ENCODE assay signal across 9 cellular contexts in genomic region chrX:106039920-106040319, GRCh38. TPM values are rescaled to one million over a fixed set of nuclear protein-coding genes. Genes with fewer than 3 reads are reported as not detected.
DNase-seq lines count a peak whose midpoint lies in the region; FAIRE-seq and TF ChIP-seq lines count a peak whose summit lies in the region.
"Had no signal": no experiment of that assay in that cellular context is flagged by ENCODE, and none has a peak within 500 bp of the region (broad histone marks: within the 10 kb centered on the region; RNA-seq: fewer than 3 reads in every experiment).

No MANE protein-coding gene starts in this region.

- H3K79me2 ChIP-seq in H1 (ENCODE audit: control insufficient read depth in 1 of 2, insufficient read depth in 2 of 2, low read length in 2 of 2) (no peaks in the 10 kb centered on the region), neural progenitor cell (ENCODE audit: low read depth) (no peaks in the 10 kb centered on the region)

- no peaks in the 10 kb centered on the region for H3K27me3 ChIP-seq in H1 (replicated peaks in 1 of 4; ENCODE audit: control insufficient read depth in 3 of 4, extremely low read depth in 1 of 4, insufficient read depth in 3 of 4, low read length in 3 of 4)
- no peaks in the 10 kb centered on the region for H3K27me3 ChIP-seq in neural progenitor cell

- peaks cover 6% of the 10 kb centered on the region for H3K27me3 Mint-ChIP-seq in neural progenitor cell (ENCODE audit: insufficient read depth, low read depth)
- H3K27me3 Mint-ChIP-seq: activated CD4-positive, alpha-beta T cell treated with anti-CD3 and anti-CD28 coated beads, Interleukin-2, amount 10 ng/mL, durations not matched to agents 7 days and 5 days had no signal

- TF ChIP-seq RAD21 in H1 (IDR thresholded peaks at IDR 0.05 in 1 of 2, conservative IDR thresholded peaks at IDR 0.05 in 1 of 2; ENCODE audit: low read depth in 2 of 2, low read length in 2 of 2) = peak; percentile 10 to 37; a peak in 1 of 4 replicates

- H2AFZ ChIP-seq in H1 (ENCODE audit: low read length) = no peak overlapping the region
- no peak overlapping the region for H2AFZ ChIP-seq in neural progenitor cell (replicated peaks)

- H3K27ac ChIP-seq in H1 (ENCODE audit: low read depth, low read length) (no peak overlapping the region), neural progenitor cell (no peak overlapping the region)

- no peak overlapping the region for H4K5ac ChIP-seq in H1 (ENCODE audit: insufficient read length, low read depth, low read length)

- FAIRE-seq in H1 (lab: Jason Lieb, UNC) = peak; percentile 66

- H3K4me3 Mint-ChIP-seq in neural progenitor cell = no peak overlapping the region
- H3K4me3 Mint-ChIP-seq: activated CD4-positive, alpha-beta T cell treated with anti-CD3 and anti-CD28 coated beads, Interleukin-2, amount 10 ng/mL, durations not matched to agents 7 days and 5 days; stimulated activated effector memory CD8-positive, alpha-beta T cell treated with anti-CD3 and anti-CD28 coated beads, Interleukin-12 subunit alpha, Interleukin-12 subunit beta, amount 100 ng/mL, for 72 hours had no signal

- no peaks in the 10 kb centered on the region for H3K79me1 ChIP-seq in H1 (ENCODE audit: low read depth, low read length)

- DNase-seq in GM13977 (ENCODE audit: low spot score) (no peak), NCI-H526 treated with DMSO at 0.1 percent for 48 hours (lab: John Stamatoyannopoulos, UW) (peak; percentile 18), H1 (ENCODE audit: low read depth in 1 of 2, low spot score in 2 of 2) (peak in 1 of 2 experiments; percentile 33), neural progenitor cell (ENCODE audit: low spot score) (peak; percentile 39), posterior vena cava (ENCODE audit: low spot score) (no peak), cerebellar cortex (ENCODE audit: low spot score) (no peak), activated gamma-delta T cell treated with Interleukin-2 at 50 U/mL for 16 hours (no peak)
- DNase-seq: activated CD4-positive, alpha-beta T cell treated with anti-CD3 and anti-CD28 coated beads, Interleukin-2, amount 10 ng/mL, durations not matched to agents 7 days and 5 days had no signal

- H2BK120ac ChIP-seq in H1 (replicated peaks; ENCODE audit: low read depth, low read length) = no peak overlapping the region

- in situ Hi-C loops in GM13977 (cut with MboI; ENCODE audit: low pct_unique_long_range_greater_than_20kb, low sequenced_read_pairs, unreplicated experiment) = no loop called here

- TF ChIP-seq POLR2A in H1 (IDR thresholded peaks at IDR 0.05; ENCODE audit: control extremely low read depth in 1 of 2, low read depth in 2 of 2, low read length in 2 of 2) = no peak

- H3K4me2 ChIP-seq in H1 (ENCODE audit: insufficient read depth in 1 of 2, low read depth in 2 of 2, low read length in 2 of 2) (no peak overlapping the region), neural progenitor cell (no peak overlapping the region)

- H3K9ac ChIP-seq in H1 (replicated peaks in 1 of 4; ENCODE audit: extremely low read depth in 1 of 4, low read depth in 3 of 4, low read length in 3 of 4) (no peak overlapping the region), neural progenitor cell (no peak overlapping the region)

- H3K4ac ChIP-seq in H1 (replicated peaks; ENCODE audit: insufficient read length, low read depth, low read length) = no peak overlapping the region

- no peak overlapping the region for H2BK12ac ChIP-seq in H1 (ENCODE audit: low read depth, low read length)

- H4K20me1 ChIP-seq in H1 (replicated peaks in 1 of 2; ENCODE audit: control insufficient read depth in 1 of 2, insufficient read depth in 2 of 2, low read length in 2 of 2) (no peaks in the 10 kb centered on the region), neural progenitor cell (ENCODE audit: low read depth) (no peaks in the 10 kb centered on the region)

- no peak overlapping the region for H3K14ac ChIP-seq in H1 (ENCODE audit: insufficient read length)

- no peak overlapping the region for H3K4me3 ChIP-seq in H1 (ENCODE audit: extremely low read depth in 1 of 4, insufficient read depth in 2 of 4, low read depth in 3 of 4, low read length in 4 of 4)
- H3K4me3 ChIP-seq in neural progenitor cell = no peak overlapping the region

- H4K91ac ChIP-seq in H1 (replicated peaks; ENCODE audit: insufficient read length, low read length) = no peak overlapping the region

- no peak overlapping the region for H2BK5ac ChIP-seq in H1 (ENCODE audit: low read depth, low read length)

- H3K56ac ChIP-seq in H1 (replicated peaks; ENCODE audit: insufficient read length, low read depth, low read length) = no peak overlapping the region

- POLR2A ChIA-PET in H1 (lab: Charles Lee; ENCODE audit: partially characterized antibody) = no interaction called here

- no peaks in the 10 kb centered on the region for H3K4me1 ChIP-seq in H1 (replicated peaks in 1 of 4; ENCODE audit: control insufficient read depth in 3 of 4, insufficient read depth in 4 of 4, low read length in 3 of 4)
- peaks cover 5% of the 10 kb centered on the region for H3K4me1 ChIP-seq in neural progenitor cell

- no peak overlapping the region for H2BK20ac ChIP-seq in H1 (ENCODE audit: low read length)

- 55% methylated on average over 2 of the region's 2 CpGs; no CpG with 5 or more reads in 1 of the 2 experiments for WGBS in H1 (ENCODE audit: extremely low coverage in 1 of 2, insufficient coverage in 1 of 2, insufficient read length in 1 of 2, insufficient replicate concordance in 2 of 2, low coverage in 1 of 2, low lambda C conversion rate in 2 of 2, missing lambda C conversion rate in 1 of 2), 2 experiments

- H3K36me3 ChIP-seq in H1 (ENCODE audit: control insufficient read depth in 2 of 4, insufficient read depth in 4 of 4, low read length in 3 of 4) (no peaks in the 10 kb centered on the region), neural progenitor cell (no peaks in the 10 kb centered on the region)

- no peaks in the 10 kb centered on the region for H3K9me3 Mint-ChIP-seq in neural progenitor cell
- H3K9me3 Mint-ChIP-seq: activated CD4-positive, alpha-beta T cell treated with anti-CD3 and anti-CD28 coated beads, Interleukin-2, amount 10 ng/mL, durations not matched to agents 7 days and 5 days had no signal

- no peaks in the 10 kb centered on the region for H3K36me3 Mint-ChIP-seq in neural progenitor cell
- H3K36me3 Mint-ChIP-seq: stimulated activated effector memory CD8-positive, alpha-beta T cell treated with anti-CD3 and anti-CD28 coated beads, Interleukin-12 subunit alpha, Interleukin-12 subunit beta, amount 100 ng/mL, for 72 hours had no signal

- peak; percentile 20 for TF ChIP-seq CTCF in GM13977 (IDR thresholded peaks at IDR 0.05; ENCODE audit: extremely low read depth, insufficient read depth, missing control alignments)
- peak in 2 of 3 experiments; percentile 25 to 31; a peak in 2 of 4 replicates for TF ChIP-seq CTCF in H1 (IDR thresholded peaks at IDR 0.05; ENCODE audit: control extremely low read depth in 1 of 3, insufficient read depth in 1 of 3, low read depth in 1 of 3, low read length in 3 of 3)
- peak; percentile 42 for TF ChIP-seq CTCF in neural progenitor cell (IDR thresholded peaks at IDR 0.05)

- H3K9me3 ChIP-seq in H1 (ENCODE audit: insufficient read depth in 2 of 2, low read depth in 1 of 2, low read length in 1 of 2) (peaks cover 0 to 7% of the 10 kb centered on the region in 2 experiments; a peak in 1 of 4 replicates), neural progenitor cell (ENCODE audit: low read depth) (no peaks in the 10 kb centered on the region)

- H3K27ac Mint-ChIP-seq in neural progenitor cell = no peak overlapping the region
- H3K27ac Mint-ChIP-seq: activated CD4-positive, alpha-beta T cell treated with anti-CD3 and anti-CD28 coated beads, Interleukin-2, amount 10 ng/mL, durations not matched to agents 7 days and 5 days; stimulated activated effector memory CD8-positive, alpha-beta T cell treated with anti-CD3 and anti-CD28 coated beads, Interleukin-12 subunit alpha, Interleukin-12 subunit beta, amount 100 ng/mL, for 72 hours had no signal

- H3K23me2 ChIP-seq in H1 (ENCODE audit: low read depth, low read length) = no peaks in the 10 kb centered on the region

- no peak overlapping the region for H2AK5ac ChIP-seq in H1 (ENCODE audit: low read depth, low read length)

- H2BK15ac ChIP-seq in H1 (ENCODE audit: low read length) = no peak overlapping the region

- H4K8ac ChIP-seq in H1 (ENCODE audit: extremely low read depth, insufficient read depth, low read length) = no peak overlapping the region

- H3F3A ChIP-seq in neural progenitor cell (ENCODE audit: low read depth) = no peaks in the 10 kb centered on the region

- H3K23ac ChIP-seq in H1 (ENCODE audit: insufficient read length) = no peak overlapping the region

- H3K18ac ChIP-seq in H1 (ENCODE audit: extremely low read depth, low read length) = no peak overlapping the region

- CTCF ChIA-PET in H1 (lab: Charles Lee; ENCODE audit: partially characterized antibody) = interaction anchor here (0.8 to 2.0 kb wide), 8 partner anchors 9 to 392 kb away, joined by 3 to 6 read pairs (median 3); no protein-coding TSS in a partner anchor

- no peak for TF ChIP-seq EP300 in H1 (IDR thresholded peaks at IDR 0.05; ENCODE audit: borderline replicate concordance in 1 of 2, low read depth in 2 of 2, low read length in 2 of 2)

- no peaks in the 10 kb centered on the region for H3K4me1 Mint-ChIP-seq in neural progenitor cell
- H3K4me1 Mint-ChIP-seq: activated CD4-positive, alpha-beta T cell treated with anti-CD3 and anti-CD28 coated beads, Interleukin-2, amount 10 ng/mL, durations not matched to agents 7 days and 5 days; stimulated activated effector memory CD8-positive, alpha-beta T cell treated with anti-CD3 and anti-CD28 coated beads, Interleukin-12 subunit alpha, Interleukin-12 subunit beta, amount 100 ng/mL, for 72 hours had no signal

- intact Hi-C loops in posterior vena cava (cut with DNase I) = no loop called here

TF ChIP-seq in H1, 55 proteins besides CTCF, POLR2A, EP300 and RAD21:
- no peak for TF ChIP-seq SRF (IDR thresholded peaks at IDR 0.05; ENCODE audit: low read depth, low read length)

RNA-seq across cellular contexts. Expression of gene SERPINA7, which starts 1.4 kb away (rescaled TPM):
- total RNA-seq in H1 (2021; fragmentation: NEBNext Ultra II Directional; extraction: Animal tissue kit (Norgen Biotek cat#: 25700)) = not detected in 2 replicates
- not detected in 2 replicates for polyA plus RNA-seq in H1 (2011; rRNA removed)
- not detected for polyA plus RNA-seq in H1 (2011; cell fraction: cytosol; rRNA removed)
- polyA plus RNA-seq in H1 (2011; cell fraction: nucleus; rRNA removed) = not detected
- polyA plus RNA-seq in H1 (2012, experiment 1 of 2) = not detected in 4 replicates
- 0.10 TPM for polyA plus RNA-seq in H1 (2012, experiment 2 of 2)
- polyA plus RNA-seq in H1 (2013, experiment 1 of 2) = not detected
- not detected for polyA plus RNA-seq in H1 (2013, experiment 2 of 2)
- polyA minus RNA-seq in H1 (2011; rRNA and poly(A)+ RNA removed) = not detected in 2 replicates
- polyA minus RNA-seq in H1 (2011; cell fraction: cytosol; rRNA and poly(A)+ RNA removed) = not detected
- not detected for polyA minus RNA-seq in H1 (2011; cell fraction: nucleus; rRNA and poly(A)+ RNA removed)
- not detected in 2 replicates for total RNA-seq in neural progenitor cell (ENCODE audit: low replicate concordance)
- total RNA-seq in posterior vena cava = not detected
- total RNA-seq: activated CD4-positive, alpha-beta T cell treated with anti-CD3 and anti-CD28 coated beads, Interleukin-2, amount 10 ng/mL, durations not matched to agents 7 days and 5 days had no signal

Comparison
In these comparisons a context has a peak if more than half of its experiments do, and no peak if none do; other contexts are left out.
1. DNase-seq: peak in NCI-H526 treated with DMSO at 0.1 percent for 48 hours (single experiment) and neural progenitor cell (single experiment); none in GM13977 (single experiment), posterior vena cava (single experiment), cerebellar cortex (single experiment) and activated gamma-delta T cell treated with Interleukin-2 at 50 U/mL for 16 hours (single experiment).
2. Peak in every context shown above with its lines, with median percentiles within 50 percentile points of each other: CTCF ChIP-seq.